Comparison of ENCODE assay signal across 1 cellular context in genomic region chr6:82245376-82245775, GRCh38.
TF ChIP-seq lines count a peak whose summit lies in the region.

No MANE protein-coding gene starts in this region.

TF ChIP-seq in GM23338, 12 proteins besides CTCF, POLR2A, EP300 and RAD21 (continued from another document):
- no peak for TF ChIP-seq ZNF462 (CRISPR knock-in tag; IDR thresholded peaks at IDR 0.05)
- TF ChIP-seq STAT1 (IDR thresholded peaks at IDR 0.05; ENCODE audit: unreplicated experiment) = no peak
- TF ChIP-seq NANOG (IDR thresholded peaks at IDR 0.05; ENCODE audit: borderline replicate concordance) = no peak
- no peak for TF ChIP-seq POLR2AphosphoS5 (IDR thresholded peaks at IDR 0.05; ENCODE audit: low read depth)
- TF ChIP-seq EZH2phosphoT487 (IDR thresholded peaks at IDR 0.05; ENCODE audit: unreplicated experiment) = no peak
- no peak for TF ChIP-seq REST (IDR thresholded peaks at IDR 0.05; ENCODE audit: unreplicated experiment)
- no peak for TF ChIP-seq CREB1 (CRISPR knock-in tag; IDR thresholded peaks at IDR 0.05; ENCODE audit: low read depth)
- TF ChIP-seq EZH2 (IDR thresholded peaks at IDR 0.05; ENCODE audit: low read depth, unreplicated experiment) = no peak
- TF ChIP-seq ZNF114 (CRISPR knock-in tag; IDR thresholded peaks at IDR 0.05) = no peak
- TF ChIP-seq ZNF331 (CRISPR knock-in tag; IDR thresholded peaks at IDR 0.05; ENCODE audit: low read depth) = no peak
- TF ChIP-seq, protein P1, sequence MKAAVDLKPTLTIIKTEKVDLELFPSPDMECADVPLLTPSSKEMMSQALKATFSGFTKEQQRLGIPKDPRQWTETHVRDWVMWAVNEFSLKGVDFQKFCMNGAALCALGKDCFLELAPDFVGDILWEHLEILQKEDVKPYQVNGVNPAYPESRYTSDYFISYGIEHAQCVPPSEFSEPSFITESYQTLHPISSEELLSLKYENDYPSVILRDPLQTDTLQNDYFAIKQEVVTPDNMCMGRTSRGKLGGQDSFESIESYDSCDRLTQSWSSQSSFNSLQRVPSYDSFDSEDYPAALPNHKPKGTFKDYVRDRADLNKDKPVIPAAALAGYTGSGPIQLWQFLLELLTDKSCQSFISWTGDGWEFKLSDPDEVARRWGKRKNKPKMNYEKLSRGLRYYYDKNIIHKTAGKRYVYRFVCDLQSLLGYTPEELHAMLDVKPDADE (IDR thresholded peaks at IDR 0.05) = no peak
